Comparison of ENCODE assay signal across 21 cellular contexts in genomic region chr1:4105300-4105880, GRCh38.
DNase-seq lines count a peak whose midpoint lies in the region; ATAC-seq and TF ChIP-seq lines count a peak whose summit lies in the region.
"Had no signal": no experiment of that assay in that cellular context is flagged by ENCODE, and none has a peak within 500 bp of the region (broad histone marks: within the 10 kb centered on the region; RNA-seq: fewer than 3 reads in every experiment).

No MANE protein-coding gene starts in this region.

- H3K36me3 ChIP-seq in upper lobe of right lung (no peaks in the 10 kb centered on the region), stomach (no peaks in the 10 kb centered on the region), gastrocnemius medialis (no peaks in the 10 kb centered on the region)
- H3K36me3 ChIP-seq: BE2C; BLaER1 treated with 17β-estradiol and CSF1 and Interleukin-3, amounts not matched to agents 10 nM and 100 nM had no signal

- in situ Hi-C loops in gastrocnemius medialis (cut with MboI; ENCODE audit: low sequenced_read_pairs in 4 of 4), result no loop called here

- H3K27me3 ChIP-seq in upper lobe of right lung, result peaks cover 8% of the 10 kb centered on the region
- H3K27me3 ChIP-seq in stomach, result peaks cover 0 to 43% (median 4%) of the 10 kb centered on the region in 3 donors
- peaks cover 0 to 7% (median 0%) of the 10 kb centered on the region in 3 donors for H3K27me3 ChIP-seq in gastrocnemius medialis
- H3K27me3 ChIP-seq: BE2C; BLaER1 treated with 17β-estradiol and CSF1 and Interleukin-3, amounts not matched to agents 10 nM and 100 nM had no signal

- H3K9me3 ChIP-seq in upper lobe of right lung (no peaks in the 10 kb centered on the region), stomach (no peaks in the 10 kb centered on the region), gastrocnemius medialis (no peaks in the 10 kb centered on the region)
- H3K9me3 ChIP-seq: A549, BE2C had no signal

- intact Hi-C loops in CD14-positive monocyte (cut with micrococcal nuclease), result no loop called here
- intact Hi-C loops in sciatic nerve (cut with DNase I), result no loop called here
- intact Hi-C loops in upper lobe of right lung (cut with DNase I), result no loop called here
- intact Hi-C loops in stomach (cut with DNase I; ENCODE audit: low total_unique reads), result no loop called here
- intact Hi-C loops in gastrocnemius medialis (cut with DNase I; ENCODE audit: low total_unique reads), result no loop called here

- TF ChIP-seq EP300 in stomach (IDR thresholded peaks at IDR 0.05), result no peak

- H3K4me3 ChIP-seq in upper lobe of right lung (no peak overlapping the region), stomach (no peak overlapping the region), gastrocnemius medialis (no peak overlapping the region)
- H3K4me3 ChIP-seq: A549; BLaER1 treated with 17β-estradiol and CSF1 and Interleukin-3, amounts not matched to agents 10 nM and 100 nM had no signal

- peak; percentile 40 for DNase-seq in CD14-positive monocyte (ENCODE audit: low spot score)
- peak; percentile 13 for DNase-seq in natural killer cell treated with Interleukin-12 subunit alpha and Interleukin-12 subunit beta and Interleukin-15 and Interleukin-18, amount 100 ng/mL, for 72 hours (ENCODE audit: low spot score)
- peak; percentile 17 for DNase-seq in sciatic nerve (ENCODE audit: low spot score)
- DNase-seq in upper lobe of right lung, result peak; percentile 46
- no peak for DNase-seq in stomach
- DNase-seq in effector memory CD8-positive, alpha-beta T cell, result no peak
- DNase-seq in gastrocnemius medialis, result no peak
- DNase-seq: 8988T; ACHN; AML-193; BE2C; Calu3; CD4-positive, alpha-beta memory T cell; COR-L47; DMS53; DMS79 treated with DMSO at 0.1 percent for 48 hours; GOT3; H7; HCEC 1CT had no signal

- peak in 1 of 2 donors; percentile 25 for ATAC-seq in natural killer cell treated with Interleukin-12 subunit alpha and Interleukin-12 subunit beta and Interleukin-15 and Interleukin-18, amount 100 ng/mL, for 72 hours
- ATAC-seq in sciatic nerve (no peak), upper lobe of right lung (no peak), gastrocnemius medialis (no peak)
- ATAC-seq in effector memory CD8-positive, alpha-beta T cell (replicated peaks), result no peak
- ATAC-seq: A549 had no signal

- no peaks in the 10 kb centered on the region for H3K36me3 Mint-ChIP-seq in CD14-positive monocyte
- H3K36me3 Mint-ChIP-seq in natural killer cell treated with Interleukin-12 subunit alpha and Interleukin-12 subunit beta and Interleukin-15 and Interleukin-18, amount 100 ng/mL, for 72 hours, result no peaks in the 10 kb centered on the region
- no peaks in the 10 kb centered on the region for H3K36me3 Mint-ChIP-seq in effector memory CD8-positive, alpha-beta T cell (ENCODE audit: insufficient read depth)
- H3K36me3 Mint-ChIP-seq: CD4-positive, alpha-beta memory T cell had no signal

- H3K4me1 ChIP-seq in upper lobe of right lung, result no peaks in the 10 kb centered on the region
- H3K4me1 ChIP-seq in stomach, result no peaks in the 10 kb centered on the region
- H3K4me1 ChIP-seq in gastrocnemius medialis, result no peaks in the 10 kb centered on the region
- H3K4me1 ChIP-seq: A549, BE2C had no signal

- H3K27ac ChIP-seq in upper lobe of right lung, result no peak overlapping the region
- no peak overlapping the region for H3K27ac ChIP-seq in stomach
- no peak overlapping the region for H3K27ac ChIP-seq in gastrocnemius medialis
- H3K27ac ChIP-seq: A549; BLaER1 treated with 17β-estradiol and CSF1 and Interleukin-3, amounts not matched to agents 10 nM and 100 nM had no signal

- H3K27ac Mint-ChIP-seq in CD14-positive monocyte, result no peak overlapping the region
- no peak overlapping the region for H3K27ac Mint-ChIP-seq in natural killer cell treated with Interleukin-12 subunit alpha and Interleukin-12 subunit beta and Interleukin-15 and Interleukin-18, amount 100 ng/mL, for 72 hours
- no peak overlapping the region for H3K27ac Mint-ChIP-seq in effector memory CD8-positive, alpha-beta T cell
- H3K27ac Mint-ChIP-seq: CD4-positive, alpha-beta memory T cell had no signal

- WGBS in stomach, 5 donors, result 68 to 78% (median 76%) methylated on average over 14 of the region's 14 CpGs

- peaks cover 0 to 3% (median 2%) of the 10 kb centered on the region in 3 donors for H3K27me3 Mint-ChIP-seq in CD14-positive monocyte (ENCODE audit: low read depth in 3 of 3)
- H3K27me3 Mint-ChIP-seq in natural killer cell treated with Interleukin-12 subunit alpha and Interleukin-12 subunit beta and Interleukin-15 and Interleukin-18, amount 100 ng/mL, for 72 hours, result peaks cover 6 to 9% of the 10 kb centered on the region in 2 donors
- H3K27me3 Mint-ChIP-seq in effector memory CD8-positive, alpha-beta T cell, result peaks cover 26 to 51% of the 10 kb centered on the region in 2 donors

- H3K9me3 Mint-ChIP-seq in CD14-positive monocyte, result peaks cover 0 to 11% (median 2%) of the 10 kb centered on the region in 7 donors
- H3K9me3 Mint-ChIP-seq in natural killer cell treated with Interleukin-12 subunit alpha and Interleukin-12 subunit beta and Interleukin-15 and Interleukin-18, amount 100 ng/mL, for 72 hours, result no peaks in the 10 kb centered on the region
- no peaks in the 10 kb centered on the region for H3K9me3 Mint-ChIP-seq in effector memory CD8-positive, alpha-beta T cell

- TF ChIP-seq POLR2A in stomach (IDR thresholded peaks at IDR 0.05), result no peak
- no peak for TF ChIP-seq POLR2A in gastrocnemius medialis (IDR thresholded peaks at IDR 0.05)

- no peak for TF ChIP-seq CTCF in CD14-positive monocyte (IDR thresholded peaks at IDR 0.05)
- TF ChIP-seq CTCF in upper lobe of right lung (IDR thresholded peaks at IDR 0.05), result no peak
- TF ChIP-seq CTCF in stomach (IDR thresholded peaks at IDR 0.05), result no peak
- TF ChIP-seq CTCF in gastrocnemius medialis (IDR thresholded peaks at IDR 0.05 in 4 of 5, conservative IDR thresholded peaks at IDR 0.05 in 1 of 5), result no peak

- no peaks in the 10 kb centered on the region for H3K4me1 Mint-ChIP-seq in CD14-positive monocyte
- H3K4me1 Mint-ChIP-seq in natural killer cell treated with Interleukin-12 subunit alpha and Interleukin-12 subunit beta and Interleukin-15 and Interleukin-18, amount 100 ng/mL, for 72 hours (ENCODE audit: low read depth in 2 of 2), result no peaks in the 10 kb centered on the region
- no peaks in the 10 kb centered on the region for H3K4me1 Mint-ChIP-seq in effector memory CD8-positive, alpha-beta T cell (ENCODE audit: low read depth in 2 of 2)
- H3K4me1 Mint-ChIP-seq: CD4-positive, alpha-beta memory T cell had no signal

- no peak overlapping the region for H3K4me3 Mint-ChIP-seq in CD14-positive monocyte
- no peak overlapping the region for H3K4me3 Mint-ChIP-seq in natural killer cell treated with Interleukin-12 subunit alpha and Interleukin-12 subunit beta and Interleukin-15 and Interleukin-18, amount 100 ng/mL, for 72 hours
- no peak overlapping the region for H3K4me3 Mint-ChIP-seq in effector memory CD8-positive, alpha-beta T cell
- H3K4me3 Mint-ChIP-seq: CD4-positive, alpha-beta memory T cell had no signal

Comparison
In these comparisons a context has a peak if more than half of its experiments do, and no peak if none do; other contexts are left out.
1. DNase-seq: peak in CD14-positive monocyte (single experiment), natural killer cell treated with Interleukin-12 subunit alpha and Interleukin-12 subunit beta and Interleukin-15 and Interleukin-18, amount 100 ng/mL, for 72 hours (single experiment), sciatic nerve (single experiment) and upper lobe of right lung (single experiment); none in stomach (single experiment), effector memory CD8-positive, alpha-beta T cell (0 of 3) and gastrocnemius medialis (0 of 2).